ENCODE assay signal across 8 cellular contexts in the genomic region with DNA sequence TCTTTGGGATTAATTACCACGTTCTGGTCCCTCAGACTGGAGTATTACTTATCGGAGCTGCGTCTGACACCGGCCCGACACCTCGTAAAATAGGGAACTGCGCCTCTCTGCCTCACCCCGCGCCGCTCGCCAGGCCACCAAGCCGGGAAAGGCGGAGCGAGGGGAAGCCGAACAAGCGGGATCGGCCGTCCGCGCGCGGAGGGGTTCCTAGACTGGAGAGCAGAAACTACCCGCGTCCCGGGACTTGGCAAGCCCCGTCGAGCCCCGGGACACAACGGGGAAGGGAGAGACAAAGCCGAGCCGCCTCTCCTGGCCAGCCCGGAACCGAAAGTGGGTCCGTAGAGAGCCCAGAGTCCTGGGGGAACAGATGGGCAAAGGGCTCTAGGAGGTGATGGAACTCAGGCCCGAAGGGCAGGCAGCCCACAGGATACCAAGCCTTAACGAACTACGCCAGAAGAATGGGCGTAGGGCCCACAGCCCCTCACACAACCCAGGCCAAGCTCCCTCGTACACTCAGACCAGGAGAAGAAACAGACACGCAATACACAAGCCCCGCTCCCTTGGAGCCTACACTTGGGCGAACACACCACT. TPM values are rescaled to one million over a fixed set of nuclear protein-coding genes. Genes with fewer than 3 reads are reported as not detected.
A peak's percentile ranks its signal among the peaks of the same experiment; 100 is the strongest.
DNase-seq lines count a peak whose midpoint lies in the region; ATAC-seq lines count a peak whose summit lies in the region.

No MANE protein-coding gene starts in this region.

- DNase-seq in Right ventricle myocardium inferior (ENCODE audit: missing footprints) = no peak
- no peak for DNase-seq in Right ventricle myocardium superior
- DNase-seq in naive B cell = no peak
- no peak for DNase-seq in HPDE6-E6E7 (ENCODE audit: extremely low spot score)
- DNase-seq in activated effector memory CD4-positive, alpha-beta T cell treated with anti-CD3 and anti-CD28 coated beads, Interleukin-2, amount 50 U/mL, for 16 hours = no peak
- no peak for DNase-seq in C1 segment of cervical spinal cord (lab: John Stamatoyannopoulos, UW)

- no peaks in the 10 kb centered on the region for H3K9me3 ChIP-seq in duodenal mucosa (ENCODE audit: control insufficient read depth in 1 of 2, low read length in 2 of 2)

- H3K27ac ChIP-seq in duodenal mucosa (ENCODE audit: low read depth, low read length) = no peak overlapping the region
- H3K27ac ChIP-seq in urinary bladder (ENCODE audit: low read depth) = no peak overlapping the region

- H3K4me1 Mint-ChIP-seq in naive B cell = peaks cover 39 to 55% (median 54%) of the 10 kb centered on the region in 3 donors

- intact Hi-C loops in Right ventricle myocardium inferior (cut with DNase I) (no loop called here), Right ventricle myocardium superior (cut with DNase I) (no loop called here)

- H3K36me3 Mint-ChIP-seq in naive B cell = peaks cover 4 to 16% of the 10 kb centered on the region in 2 donors

- H3K9ac ChIP-seq in duodenal mucosa (ENCODE audit: low read depth in 1 of 2, low read length in 2 of 2) = no peak overlapping the region

- peak overlapping the region; percentile 35 to 43 for H3K4me3 ChIP-seq in duodenal mucosa (ENCODE audit: low read depth in 1 of 2, low read length in 2 of 2)
- H3K4me3 ChIP-seq in urinary bladder (ENCODE audit: low read depth, low read length) = peak overlapping the region; percentile 29

- peak overlapping the region in 3 of 6 donors; percentile 39 to 63 (median 52) for H3K27ac Mint-ChIP-seq in naive B cell

- ATAC-seq in Right ventricle myocardium inferior = peak; percentile 26
- no peak for ATAC-seq in Right ventricle myocardium superior (ENCODE audit: poor library complexity)
- peak; percentile 37 to 43 for ATAC-seq in naive B cell (ENCODE audit: low read depth in 2 of 2)

- WGBS in urinary bladder = 2% methylated on average over 42 of the region's 42 CpGs

- H3K9me3 Mint-ChIP-seq in naive B cell = peaks cover 0 to 14% (median 5%) of the 10 kb centered on the region in 7 donors

- H3K27me3 ChIP-seq in duodenal mucosa (ENCODE audit: control insufficient read depth in 1 of 2, insufficient read depth in 2 of 2, low read length in 2 of 2) = peaks cover 92 to 100% of the 10 kb centered on the region in 2 donors

- H3K27me3 Mint-ChIP-seq in naive B cell = peaks cover 79 to 94% (median 89%) of the 10 kb centered on the region in 3 donors

- no peaks in the 10 kb centered on the region for H3K36me3 ChIP-seq in duodenal mucosa (ENCODE audit: control insufficient read depth in 1 of 2, insufficient read depth in 2 of 2, low read length in 2 of 2)
- H3K36me3 ChIP-seq in urinary bladder (ENCODE audit: insufficient read depth) = no peaks in the 10 kb centered on the region

- H3K4me1 ChIP-seq in duodenal mucosa (ENCODE audit: control insufficient read depth in 1 of 2, insufficient read depth in 2 of 2, low read length in 2 of 2) = peaks cover 5 to 22% of the 10 kb centered on the region in 2 donors
- no peaks in the 10 kb centered on the region for H3K4me1 ChIP-seq in urinary bladder (ENCODE audit: insufficient read depth)

- H3K4me3 Mint-ChIP-seq in naive B cell = peak overlapping the region; percentile 64 to 89 (median 76)

RNA-seq across cellular contexts. Expression of a gene that starts 6.5 kb away (rescaled TPM):
- not detected for total RNA-seq in Right ventricle myocardium inferior
- total RNA-seq in Right ventricle myocardium superior = not detected
- polyA plus RNA-seq in naive B cell (ENCODE audit: low read depth in 6 of 6) = not detected
- total RNA-seq in urinary bladder = not detected
- polyA plus RNA-seq in urinary bladder = not detected
